ENCODE assay signal across 7 cellular contexts in genomic region chr9:132035679-132036078, GRCh38.
"Had no signal": no experiment of that assay in that cellular context is flagged by ENCODE, and none has a peak within 500 bp of the region (broad histone marks: within the 10 kb centered on the region; RNA-seq: fewer than 3 reads in every experiment).

No MANE protein-coding gene starts in this region.

- DNase-seq: H9, HCEC 1CT, HFFc6, KG1 had no signal

- H3K4me3 Mint-ChIP-seq: GM23338, H9, HFFc6 had no signal

- H3K4me3 ChIP-seq: GM23338 had no signal

- H3K4me2 ChIP-seq: GM23338 had no signal

- H2AFZ ChIP-seq: GM23338 had no signal

- ATAC-seq: GM23338, HepG2 had no signal

- H3K36me3 Mint-ChIP-seq: IgD-negative memory B cell had no signal

- H3K9me3 Mint-ChIP-seq: GM23338, H9, HFFc6, IgD-negative memory B cell had no signal

- H3K27ac Mint-ChIP-seq: GM23338, HFFc6, IgD-negative memory B cell had no signal

- H3K27me3 Mint-ChIP-seq: IgD-negative memory B cell had no signal
